1 cellular context compared by ENCODE assay signal in the genomic region with DNA sequence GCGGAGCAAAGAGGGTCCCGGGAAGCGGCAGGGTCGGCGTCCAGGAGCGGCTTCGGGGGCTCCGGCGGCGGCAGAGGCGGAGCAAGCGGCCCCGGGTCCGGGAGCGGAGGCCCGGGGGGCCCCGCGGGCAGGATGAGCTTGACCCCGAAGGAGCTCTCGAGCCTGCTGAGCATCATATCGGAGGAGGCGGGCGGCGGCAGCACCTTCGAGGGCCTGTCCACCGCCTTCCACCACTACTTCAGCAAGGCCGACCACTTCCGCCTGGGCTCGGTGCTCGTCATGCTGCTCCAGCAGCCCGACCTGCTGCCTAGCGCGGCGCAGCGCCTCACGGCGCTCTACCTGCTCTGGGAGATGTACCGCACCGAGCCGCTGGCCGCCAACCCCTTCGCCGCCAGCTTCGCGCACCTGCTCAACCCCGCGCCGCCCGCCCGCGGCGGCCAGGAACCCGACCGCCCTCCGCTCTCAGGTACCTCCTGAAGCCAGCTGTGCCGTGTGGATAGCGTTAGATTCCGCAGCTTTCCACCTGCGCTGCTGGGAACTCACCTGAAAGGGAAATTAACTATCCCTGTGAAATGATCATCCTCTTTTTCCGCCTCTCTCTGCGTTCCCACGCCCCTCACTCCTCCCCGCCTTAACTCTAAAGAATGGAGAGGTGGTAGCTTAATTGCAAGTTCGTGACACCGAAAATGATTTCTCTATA.
TF ChIP-seq lines count a peak whose summit lies in the region.

No MANE protein-coding gene starts in this region.

TF ChIP-seq in HepG2, 621 proteins besides CTCF, POLR2A, EP300 and RAD21 (continued from another document and continues in another):
- TF ChIP-seq, protein P1, sequence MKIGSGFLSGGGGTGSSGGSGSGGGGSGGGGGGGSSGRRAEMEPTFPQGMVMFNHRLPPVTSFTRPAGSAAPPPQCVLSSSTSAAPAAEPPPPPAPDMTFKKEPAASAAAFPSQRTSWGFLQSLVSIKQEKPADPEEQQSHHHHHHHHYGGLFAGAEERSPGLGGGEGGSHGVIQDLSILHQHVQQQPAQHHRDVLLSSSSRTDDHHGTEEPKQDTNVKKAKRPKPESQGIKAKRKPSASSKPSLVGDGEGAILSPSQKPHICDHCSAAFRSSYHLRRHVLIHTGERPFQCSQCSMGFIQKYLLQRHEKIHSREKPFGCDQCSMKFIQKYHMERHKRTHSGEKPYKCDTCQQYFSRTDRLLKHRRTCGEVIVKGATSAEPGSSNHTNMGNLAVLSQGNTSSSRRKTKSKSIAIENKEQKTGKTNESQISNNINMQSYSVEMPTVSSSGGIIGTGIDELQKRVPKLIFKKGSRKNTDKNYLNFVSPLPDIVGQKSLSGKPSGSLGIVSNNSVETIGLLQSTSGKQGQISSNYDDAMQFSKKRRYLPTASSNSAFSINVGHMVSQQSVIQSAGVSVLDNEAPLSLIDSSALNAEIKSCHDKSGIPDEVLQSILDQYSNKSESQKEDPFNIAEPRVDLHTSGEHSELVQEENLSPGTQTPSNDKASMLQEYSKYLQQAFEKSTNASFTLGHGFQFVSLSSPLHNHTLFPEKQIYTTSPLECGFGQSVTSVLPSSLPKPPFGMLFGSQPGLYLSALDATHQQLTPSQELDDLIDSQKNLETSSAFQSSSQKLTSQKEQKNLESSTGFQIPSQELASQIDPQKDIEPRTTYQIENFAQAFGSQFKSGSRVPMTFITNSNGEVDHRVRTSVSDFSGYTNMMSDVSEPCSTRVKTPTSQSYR (CRISPR knock-in tag; IDR thresholded peaks at IDR 0.05; ENCODE audit: borderline replicate concordance) = 0 out of 2 replicates have a peak, but pooled peaks have one; percentile 21
- TF ChIP-seq, protein P2, sequence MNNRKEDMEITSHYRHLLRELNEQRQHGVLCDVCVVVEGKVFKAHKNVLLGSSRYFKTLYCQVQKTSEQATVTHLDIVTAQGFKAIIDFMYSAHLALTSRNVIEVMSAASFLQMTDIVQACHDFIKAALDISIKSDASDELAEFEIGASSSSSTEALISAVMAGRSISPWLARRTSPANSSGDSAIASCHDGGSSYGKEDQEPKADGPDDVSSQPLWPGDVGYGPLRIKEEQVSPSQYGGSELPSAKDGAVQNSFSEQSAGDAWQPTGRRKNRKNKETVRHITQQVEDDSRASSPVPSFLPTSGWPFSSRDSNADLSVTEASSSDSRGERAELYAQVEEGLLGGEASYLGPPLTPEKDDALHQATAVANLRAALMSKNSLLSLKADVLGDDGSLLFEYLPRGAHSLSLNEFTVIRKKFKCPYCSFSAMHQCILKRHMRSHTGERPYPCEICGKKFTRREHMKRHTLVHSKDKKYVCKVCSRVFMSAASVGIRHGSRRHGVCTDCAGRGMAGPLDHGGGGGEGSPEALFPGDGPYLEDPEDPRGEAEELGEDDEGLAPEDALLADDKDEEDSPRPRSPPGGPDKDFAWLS (CRISPR knock-in tag; IDR thresholded peaks at IDR 0.05; ENCODE audit: borderline replicate concordance) = no peak
- TF ChIP-seq HES4 (CRISPR knock-in tag; IDR thresholded peaks at IDR 0.05; ENCODE audit: borderline replicate concordance) (peak; percentile 42; the same call in 1 of the 2 replicates), EED (CRISPR knock-in tag; IDR thresholded peaks at IDR 0.05) (peak; percentile 10; the same call in 1 of the 2 replicates), ZNF563 (CRISPR knock-in tag; IDR thresholded peaks at IDR 0.05) (peak; percentile 84), ATM (IDR thresholded peaks at IDR 0.05; ENCODE audit: borderline replicate concordance) (no peak), ZBTB7A (CRISPR knock-in tag; IDR thresholded peaks at IDR 0.05) (no peak), ZNF430 (CRISPR knock-in tag; IDR thresholded peaks at IDR 0.05) (no peak), CENPX (CRISPR knock-in tag; IDR thresholded peaks at IDR 0.05) (no peak), ZFAT (CRISPR knock-in tag; conservative IDR thresholded peaks at IDR 0.05) (0 out of 2 replicates have a peak, but pooled peaks have one; percentile 79), NCOA5 (CRISPR knock-in tag; IDR thresholded peaks at IDR 0.05) (no peak), REPIN1 (CRISPR knock-in tag; IDR thresholded peaks at IDR 0.05; ENCODE audit: borderline replicate concordance, low read depth) (no peak), ZNF350 (CRISPR knock-in tag; IDR thresholded peaks at IDR 0.05; ENCODE audit: borderline replicate concordance, low read depth) (no peak), ZNF205 (CRISPR knock-in tag; IDR thresholded peaks at IDR 0.05) (no peak), ZNF790 (CRISPR knock-in tag; IDR thresholded peaks at IDR 0.05; ENCODE audit: borderline replicate concordance) (peak; percentile 8; the same call in 1 of the 2 replicates), ZFYVE20 (CRISPR knock-in tag; IDR thresholded peaks at IDR 0.05; ENCODE audit: borderline replicate concordance, low read depth) (0 out of 2 replicates have a peak, but pooled peaks have one; percentile 61), ZNF747 (CRISPR knock-in tag; IDR thresholded peaks at IDR 0.05; ENCODE audit: borderline replicate concordance) (no peak), ZNF75D (CRISPR knock-in tag; IDR thresholded peaks at IDR 0.05; ENCODE audit: borderline replicate concordance) (0 out of 2 replicates have a peak, but pooled peaks have one; percentile 2), ZBTB38 (CRISPR knock-in tag; IDR thresholded peaks at IDR 0.05) (0 out of 2 replicates have a peak, but pooled peaks have one; percentile 26), SIX1 (CRISPR knock-in tag; IDR thresholded peaks at IDR 0.05; ENCODE audit: borderline replicate concordance) (no peak), HNF4A (CRISPR knock-in tag; IDR thresholded peaks at IDR 0.05) (no peak), TEAD3 (CRISPR knock-in tag; optimal IDR thresholded peaks at IDR 0.05; ENCODE audit: borderline replicate concordance) (no peak), ONECUT2 (CRISPR knock-in tag; IDR thresholded peaks at IDR 0.05) (no peak), GATA4 (IDR thresholded peaks at IDR 0.05; ENCODE audit: borderline replicate concordance, low read depth) (0 out of 2 replicates have a peak, but pooled peaks have one; percentile 15), NBN (conservative IDR thresholded peaks at IDR 0.05) (no peak), ZNF724P (CRISPR knock-in tag; IDR thresholded peaks at IDR 0.05; ENCODE audit: borderline replicate concordance) (0 out of 2 replicates have a peak, but pooled peaks have one; percentile 45), FOXJ3 (CRISPR knock-in tag; IDR thresholded peaks at IDR 0.05; ENCODE audit: borderline replicate concordance) (no peak), ZNF343 (CRISPR knock-in tag; IDR thresholded peaks at IDR 0.05) (0 out of 2 replicates have a peak, but pooled peaks have one; percentile 1), U2AF1 (optimal IDR thresholded peaks at IDR 0.05; ENCODE audit: low read depth, low read length) (peak; percentile 82), HNF4G (IDR thresholded peaks at IDR 0.05; ENCODE audit: borderline replicate concordance, low read depth, low read length) (no peak), HNF4G (CRISPR knock-in tag; IDR thresholded peaks at IDR 0.05; ENCODE audit: borderline replicate concordance, low read depth) (peak; percentile 37; the same call in 1 of the 2 replicates), KLF11 (CRISPR knock-in tag; IDR thresholded peaks at IDR 0.05) (peak; percentile 77; the same call in 1 of the 2 replicates), JUND (CRISPR knock-in tag; IDR thresholded peaks at IDR 0.05) (0 out of 2 replicates have a peak, but pooled peaks have one; percentile 39), ZFP90 (CRISPR knock-in tag; IDR thresholded peaks at IDR 0.05; ENCODE audit: borderline replicate concordance) (peak; percentile 38; the same call in 1 of the 2 replicates), MTF2 (CRISPR knock-in tag; IDR thresholded peaks at IDR 0.05; ENCODE audit: borderline replicate concordance) (0 out of 2 replicates have a peak, but pooled peaks have one; percentile 81), CREB1 (IDR thresholded peaks at IDR 0.05) (no peak), CREB1 (CRISPR knock-in tag; IDR thresholded peaks at IDR 0.05) (no peak), SETDB1 (CRISPR knock-in tag; IDR thresholded peaks at IDR 0.05; ENCODE audit: borderline replicate concordance) (no peak), YEATS2 (CRISPR knock-in tag; IDR thresholded peaks at IDR 0.05; ENCODE audit: borderline replicate concordance) (no peak), ZNF598 (CRISPR knock-in tag; IDR thresholded peaks at IDR 0.05; ENCODE audit: borderline replicate concordance) (peak; percentile 87; the same call in 1 of the 2 replicates), ZNF546 (CRISPR knock-in tag; conservative IDR thresholded peaks at IDR 0.05) (peak; percentile 82; the same call in 1 of the 2 replicates), FLYWCH1 (CRISPR knock-in tag; IDR thresholded peaks at IDR 0.05) (0 out of 2 replicates have a peak, but pooled peaks have one; percentile 63), FOXP1 (IDR thresholded peaks at IDR 0.05) (no peak), FOXP1 (CRISPR knock-in tag; IDR thresholded peaks at IDR 0.05) (no peak), TCF12 (IDR thresholded peaks at IDR 0.05) (no peak), TCF12 (CRISPR knock-in tag; IDR thresholded peaks at IDR 0.05) (peak; percentile 69), ZNF720 (CRISPR knock-in tag; IDR thresholded peaks at IDR 0.05) (no peak), MAFF (IDR thresholded peaks at IDR 0.05; ENCODE audit: low read depth, low read length) (no peak), ZKSCAN8 (CRISPR knock-in tag; IDR thresholded peaks at IDR 0.05; ENCODE audit: borderline replicate concordance) (no peak), RXRA (CRISPR knock-in tag; IDR thresholded peaks at IDR 0.05) (no peak)
- TF ChIP-seq, protein P3, sequence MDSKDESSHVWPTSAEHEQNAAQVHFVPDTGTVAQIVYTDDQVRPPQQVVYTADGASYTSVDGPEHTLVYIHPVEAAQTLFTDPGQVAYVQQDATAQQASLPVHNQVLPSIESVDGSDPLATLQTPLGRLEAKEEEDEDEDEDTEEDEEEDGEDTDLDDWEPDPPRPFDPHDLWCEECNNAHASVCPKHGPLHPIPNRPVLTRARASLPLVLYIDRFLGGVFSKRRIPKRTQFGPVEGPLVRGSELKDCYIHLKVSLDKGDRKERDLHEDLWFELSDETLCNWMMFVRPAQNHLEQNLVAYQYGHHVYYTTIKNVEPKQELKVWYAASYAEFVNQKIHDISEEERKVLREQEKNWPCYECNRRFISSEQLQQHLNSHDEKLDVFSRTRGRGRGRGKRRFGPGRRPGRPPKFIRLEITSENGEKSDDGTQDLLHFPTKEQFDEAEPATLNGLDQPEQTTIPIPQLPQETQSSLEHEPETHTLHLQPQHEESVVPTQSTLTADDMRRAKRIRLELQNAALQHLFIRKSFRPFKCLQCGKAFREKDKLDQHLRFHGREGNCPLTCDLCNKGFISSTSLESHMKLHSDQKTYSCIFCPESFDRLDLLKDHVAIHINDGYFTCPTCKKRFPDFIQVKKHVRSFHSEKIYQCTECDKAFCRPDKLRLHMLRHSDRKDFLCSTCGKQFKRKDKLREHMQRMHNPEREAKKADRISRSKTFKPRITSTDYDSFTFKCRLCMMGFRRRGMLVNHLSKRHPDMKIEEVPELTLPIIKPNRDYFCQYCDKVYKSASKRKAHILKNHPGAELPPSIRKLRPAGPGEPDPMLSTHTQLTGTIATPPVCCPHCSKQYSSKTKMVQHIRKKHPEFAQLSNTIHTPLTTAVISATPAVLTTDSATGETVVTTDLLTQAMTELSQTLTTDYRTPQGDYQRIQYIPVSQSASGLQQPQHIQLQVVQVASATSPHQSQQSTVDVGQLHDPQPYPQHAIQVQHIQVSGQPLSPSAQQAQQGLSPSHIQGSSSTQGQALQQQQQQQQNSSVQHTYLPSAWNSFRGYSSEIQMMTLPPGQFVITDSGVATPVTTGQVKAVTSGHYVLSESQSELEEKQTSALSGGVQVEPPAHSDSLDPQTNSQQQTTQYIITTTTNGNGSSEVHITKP (CRISPR knock-in tag; IDR thresholded peaks at IDR 0.05; ENCODE audit: low read depth) = no peak
- TF ChIP-seq, protein P4, sequence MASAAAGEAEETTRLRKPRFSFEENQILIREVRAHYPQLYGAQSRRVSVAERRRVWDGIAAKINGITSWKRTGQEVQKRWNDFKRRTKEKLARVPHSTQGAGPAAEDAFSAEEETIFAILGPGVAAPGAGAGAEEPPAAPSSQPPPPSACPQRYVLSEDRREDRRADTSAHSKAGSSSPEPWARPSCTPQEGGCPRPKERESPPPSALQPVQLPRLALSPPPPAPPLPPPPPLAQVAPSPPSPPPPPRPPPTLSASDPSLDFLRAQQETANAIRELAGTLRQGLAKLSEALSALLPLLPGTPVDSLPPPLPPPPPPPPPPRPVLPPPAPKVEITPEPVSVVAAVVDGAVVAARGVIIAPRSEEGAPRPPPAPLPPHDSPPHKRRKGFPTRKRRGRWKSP (CRISPR knock-in tag; IDR thresholded peaks at IDR 0.05) = peak; percentile 84
- TF ChIP-seq, protein P5, sequence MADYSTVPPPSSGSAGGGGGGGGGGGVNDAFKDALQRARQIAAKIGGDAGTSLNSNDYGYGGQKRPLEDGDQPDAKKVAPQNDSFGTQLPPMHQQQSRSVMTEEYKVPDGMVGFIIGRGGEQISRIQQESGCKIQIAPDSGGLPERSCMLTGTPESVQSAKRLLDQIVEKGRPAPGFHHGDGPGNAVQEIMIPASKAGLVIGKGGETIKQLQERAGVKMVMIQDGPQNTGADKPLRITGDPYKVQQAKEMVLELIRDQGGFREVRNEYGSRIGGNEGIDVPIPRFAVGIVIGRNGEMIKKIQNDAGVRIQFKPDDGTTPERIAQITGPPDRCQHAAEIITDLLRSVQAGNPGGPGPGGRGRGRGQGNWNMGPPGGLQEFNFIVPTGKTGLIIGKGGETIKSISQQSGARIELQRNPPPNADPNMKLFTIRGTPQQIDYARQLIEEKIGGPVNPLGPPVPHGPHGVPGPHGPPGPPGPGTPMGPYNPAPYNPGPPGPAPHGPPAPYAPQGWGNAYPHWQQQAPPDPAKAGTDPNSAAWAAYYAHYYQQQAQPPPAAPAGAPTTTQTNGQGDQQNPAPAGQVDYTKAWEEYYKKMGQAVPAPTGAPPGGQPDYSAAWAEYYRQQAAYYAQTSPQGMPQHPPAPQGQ (CRISPR knock-in tag; IDR thresholded peaks at IDR 0.05; ENCODE audit: borderline replicate concordance) = no peak
- TF ChIP-seq, protein P6, sequence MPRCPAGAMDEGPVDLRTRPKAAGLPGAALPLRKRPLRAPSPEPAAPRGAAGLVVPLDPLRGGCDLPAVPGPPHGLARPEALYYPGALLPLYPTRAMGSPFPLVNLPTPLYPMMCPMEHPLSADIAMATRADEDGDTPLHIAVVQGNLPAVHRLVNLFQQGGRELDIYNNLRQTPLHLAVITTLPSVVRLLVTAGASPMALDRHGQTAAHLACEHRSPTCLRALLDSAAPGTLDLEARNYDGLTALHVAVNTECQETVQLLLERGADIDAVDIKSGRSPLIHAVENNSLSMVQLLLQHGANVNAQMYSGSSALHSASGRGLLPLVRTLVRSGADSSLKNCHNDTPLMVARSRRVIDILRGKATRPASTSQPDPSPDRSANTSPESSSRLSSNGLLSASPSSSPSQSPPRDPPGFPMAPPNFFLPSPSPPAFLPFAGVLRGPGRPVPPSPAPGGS (CRISPR knock-in tag; IDR thresholded peaks at IDR 0.05) = peak; percentile 86; the same call in 1 of the 2 replicates
- TF ChIP-seq, protein P7, sequence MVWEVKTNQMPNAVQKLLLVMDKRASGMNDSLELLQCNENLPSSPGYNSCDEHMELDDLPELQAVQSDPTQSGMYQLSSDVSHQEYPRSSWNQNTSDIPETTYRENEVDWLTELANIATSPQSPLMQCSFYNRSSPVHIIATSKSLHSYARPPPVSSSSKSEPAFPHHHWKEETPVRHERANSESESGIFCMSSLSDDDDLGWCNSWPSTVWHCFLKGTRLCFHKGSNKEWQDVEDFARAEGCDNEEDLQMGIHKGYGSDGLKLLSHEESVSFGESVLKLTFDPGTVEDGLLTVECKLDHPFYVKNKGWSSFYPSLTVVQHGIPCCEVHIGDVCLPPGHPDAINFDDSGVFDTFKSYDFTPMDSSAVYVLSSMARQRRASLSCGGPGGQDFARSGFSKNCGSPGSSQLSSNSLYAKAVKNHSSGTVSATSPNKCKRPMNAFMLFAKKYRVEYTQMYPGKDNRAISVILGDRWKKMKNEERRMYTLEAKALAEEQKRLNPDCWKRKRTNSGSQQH (CRISPR knock-in tag; IDR thresholded peaks at IDR 0.05; ENCODE audit: low read depth) = peak; percentile 13; the same call in 1 of the 2 replicates
